ENCODE assay signal across 30 cellular contexts in genomic region chr2:150859872-150860271, GRCh38.
"Had no signal": no experiment of that assay in that cellular context is flagged by ENCODE, and none has a peak within 500 bp of the region (broad histone marks: within the 10 kb centered on the region; RNA-seq: fewer than 3 reads in every experiment).

No MANE protein-coding gene starts in this region.

- H3K9ac ChIP-seq: parathyroid adenoma had no signal

- H3K9me3 ChIP-seq: psoas muscle, sigmoid colon, thyroid gland, upper lobe of left lung, vagina had no signal

- H3K9me3 Mint-ChIP-seq: activated T-helper 2 cell treated with anti-CD3 and anti-CD28 coated beads, Interferon-gamma antibody, Interleukin-2, Interleukin-4, amounts not matched to agents 10 μg/mL and 5 μg/mL and 100 μg/mL, durations not matched to agents 14 hours and 24 hours and 36 hours had no signal

- FAIRE-seq: islet of Langerhans had no signal

- ATAC-seq: activated CD8-positive, alpha-beta memory T cell treated with anti-CD3 and anti-CD28 coated beads, Interleukin-2, amount 10 ng/mL, durations not matched to agents 7 days and 5 days; activated CD8-positive, alpha-beta T cell treated with anti-CD3 and anti-CD28 coated beads, Interleukin-2, amount 10 ng/mL, durations not matched to agents 7 days and 5 days; activated naive CD8-positive, alpha-beta T cell treated with anti-CD3 and anti-CD28 coated beads, Interleukin-2, amount 50 U/mL, for 24 hours; heart left ventricle; psoas muscle; stimulated activated memory B cell treated with anti-CD40 and anti-IgM and Interleukin-4, amounts not matched to agents 10 μg/mL and 1 μg/mL and 100 μg/mL, for 72 hours had no signal

- H3K4me3 ChIP-seq: heart left ventricle, left ventricle myocardium inferior, psoas muscle, sigmoid colon, smooth muscle cell, stomach, thyroid gland, upper lobe of left lung, vagina had no signal

- H3K27me3 ChIP-seq: heart left ventricle, sigmoid colon, stomach, thyroid gland, upper lobe of left lung, vagina had no signal

- H3K4me1 ChIP-seq: heart left ventricle, left ventricle myocardium inferior, parathyroid adenoma, psoas muscle, sigmoid colon, stomach, thyroid gland, upper lobe of left lung, vagina had no signal

- H3K27ac Mint-ChIP-seq: activated B cell treated with CpG ODN at 0.5 μM for 24 hours; activated CD8-positive, alpha-beta memory T cell treated with anti-CD3 and anti-CD28 coated beads, Interleukin-2, amount 10 ng/mL, durations not matched to agents 7 days and 5 days; activated CD8-positive, alpha-beta T cell treated with anti-CD3 and anti-CD28 coated beads, Interleukin-2, amount 10 ng/mL, durations not matched to agents 7 days and 5 days; activated naive CD4-positive, alpha-beta T cell treated with anti-CD3 and anti-CD28 coated beads, Interleukin-2, amount 50 U/mL, for 24 hours; activated naive CD8-positive, alpha-beta T cell treated with anti-CD3 and anti-CD28 coated beads, Interleukin-2, amount 50 U/mL, for 24 hours; activated T-helper 2 cell treated with anti-CD3 and anti-CD28 coated beads, Interferon-gamma antibody, Interleukin-2, Interleukin-4, amounts not matched to agents 10 μg/mL and 5 μg/mL and 100 μg/mL, durations not matched to agents 14 hours and 24 hours and 36 hours; nephron; stimulated activated memory B cell treated with anti-CD40 and anti-IgM and Interleukin-4, amounts not matched to agents 10 μg/mL and 1 μg/mL and 100 μg/mL, for 72 hours had no signal

- H3K79me2 ChIP-seq: parathyroid adenoma had no signal

- H3K27ac ChIP-seq: heart left ventricle, left ventricle myocardium inferior, parathyroid adenoma, psoas muscle, sigmoid colon, stomach, thyroid gland, upper lobe of left lung, vagina had no signal

- H2AFZ ChIP-seq: parathyroid adenoma had no signal

- H3K4me2 ChIP-seq: smooth muscle cell had no signal

- H3K36me3 Mint-ChIP-seq: activated CD8-positive, alpha-beta memory T cell treated with anti-CD3 and anti-CD28 coated beads, Interleukin-2, amount 10 ng/mL, durations not matched to agents 7 days and 5 days; activated naive CD4-positive, alpha-beta T cell treated with anti-CD3 and anti-CD28 coated beads, Interleukin-2, amount 50 U/mL, for 24 hours; stimulated activated memory B cell treated with anti-CD40 and anti-IgM and Interleukin-4, amounts not matched to agents 10 μg/mL and 1 μg/mL and 100 μg/mL, for 72 hours had no signal

- DNase-seq: activated B cell treated with CpG ODN at 0.5 μM for 24 hours; activated CD4-positive, alpha-beta T cell treated with anti-CD3 and anti-CD28 coated beads, Interleukin-2, amount 50 U/mL, for 1 hour; activated CD8-positive, alpha-beta memory T cell treated with anti-CD3 and anti-CD28 coated beads, Interleukin-2, amount 10 ng/mL, durations not matched to agents 7 days and 5 days; activated CD8-positive, alpha-beta T cell treated with anti-CD3 and anti-CD28 coated beads, Interleukin-2, amount 10 ng/mL, durations not matched to agents 7 days and 5 days; activated naive CD8-positive, alpha-beta T cell treated with anti-CD3 and anti-CD28 coated beads, Interleukin-2, amount 50 U/mL, for 24 hours; activated T-cell treated with anti-CD3 and anti-CD28 coated beads, Interleukin-2, amount 50 U/mL, for 48 hours; amygdala; caudate nucleus; cortex of kidney; foreskin fibroblast; heart left ventricle; hypothalamus; left ventricle myocardium inferior; nucleus accumbens; psoas muscle; sigmoid colon; stimulated activated CD4-positive, alpha-beta T cell treated with anti-CD3 and anti-CD28 coated beads, Interleukin-1b, Interleukin-23, amount 100 ng/mL, for 48 hours; stimulated activated CD4-positive, alpha-beta T cell treated with anti-CD3 and anti-CD28 coated beads, Interleukin-4, amount 100 ng/mL, for 4 hours; stimulated activated CD8-positive, alpha-beta memory T cell treated with anti-CD3 and anti-CD28 coated beads, Interleukin-4, amount 100 ng/mL, for 48 hours; stomach; upper lobe of left lung had no signal

- H3K27me3 Mint-ChIP-seq: activated B cell treated with CpG ODN at 0.5 μM for 24 hours; activated CD8-positive, alpha-beta memory T cell treated with anti-CD3 and anti-CD28 coated beads, Interleukin-2, amount 10 ng/mL, durations not matched to agents 7 days and 5 days; activated naive CD4-positive, alpha-beta T cell treated with anti-CD3 and anti-CD28 coated beads, Interleukin-2, amount 50 U/mL, for 24 hours; activated naive CD8-positive, alpha-beta T cell treated with anti-CD3 and anti-CD28 coated beads, Interleukin-2, amount 50 U/mL, for 24 hours; stimulated activated memory B cell treated with anti-CD40 and anti-IgM and Interleukin-4, amounts not matched to agents 10 μg/mL and 1 μg/mL and 100 μg/mL, for 72 hours had no signal

- H3K36me3 ChIP-seq: heart left ventricle, left ventricle myocardium inferior, sigmoid colon, stomach, thyroid gland, upper lobe of left lung, vagina had no signal

- H3K4me1 Mint-ChIP-seq: activated B cell treated with CpG ODN at 0.5 μM for 24 hours; activated CD8-positive, alpha-beta memory T cell treated with anti-CD3 and anti-CD28 coated beads, Interleukin-2, amount 10 ng/mL, durations not matched to agents 7 days and 5 days; activated naive CD4-positive, alpha-beta T cell treated with anti-CD3 and anti-CD28 coated beads, Interleukin-2, amount 50 U/mL, for 24 hours; activated naive CD8-positive, alpha-beta T cell treated with anti-CD3 and anti-CD28 coated beads, Interleukin-2, amount 50 U/mL, for 24 hours; stimulated activated memory B cell treated with anti-CD40 and anti-IgM and Interleukin-4, amounts not matched to agents 10 μg/mL and 1 μg/mL and 100 μg/mL, for 72 hours had no signal

- H3K4me3 Mint-ChIP-seq: activated B cell treated with CpG ODN at 0.5 μM for 24 hours; activated CD8-positive, alpha-beta memory T cell treated with anti-CD3 and anti-CD28 coated beads, Interleukin-2, amount 10 ng/mL, durations not matched to agents 7 days and 5 days; activated CD8-positive, alpha-beta T cell treated with anti-CD3 and anti-CD28 coated beads, Interleukin-2, amount 10 ng/mL, durations not matched to agents 7 days and 5 days; activated naive CD4-positive, alpha-beta T cell treated with anti-CD3 and anti-CD28 coated beads, Interleukin-2, amount 50 U/mL, for 24 hours; activated naive CD8-positive, alpha-beta T cell treated with anti-CD3 and anti-CD28 coated beads, Interleukin-2, amount 50 U/mL, for 24 hours; nephron; stimulated activated memory B cell treated with anti-CD40 and anti-IgM and Interleukin-4, amounts not matched to agents 10 μg/mL and 1 μg/mL and 100 μg/mL, for 72 hours had no signal
